ENCODE assay signal across 27 cellular contexts in the genomic region with DNA sequence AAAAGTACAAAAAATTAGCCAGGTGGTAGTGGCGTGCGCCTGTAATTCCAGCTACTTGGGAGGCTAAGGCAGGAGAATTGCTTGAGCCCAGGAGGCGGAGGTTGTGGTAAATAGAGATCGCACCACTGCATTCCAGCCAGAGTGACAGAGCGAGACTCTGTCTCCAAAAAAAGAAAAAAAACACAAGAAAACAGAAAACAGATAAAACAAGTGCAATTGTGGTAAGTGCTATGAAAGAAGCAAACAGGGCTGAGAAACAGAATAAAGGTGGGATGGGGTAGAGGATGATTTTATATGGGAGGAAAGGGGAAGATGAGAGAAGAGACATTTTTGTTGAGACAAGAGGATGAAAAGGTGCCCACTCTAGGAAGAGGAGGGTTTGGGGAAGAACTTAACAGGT.
"Had no signal": no experiment of that assay in that cellular context is flagged by ENCODE, and none has a peak within 500 bp of the region (broad histone marks: within the 10 kb centered on the region; RNA-seq: fewer than 3 reads in every experiment).

No MANE protein-coding gene starts in this region.

- H3K4me3 ChIP-seq: pancreas, psoas muscle, right lobe of liver, sigmoid colon, stomach, thoracic aorta, thyroid gland, tibial nerve, upper lobe of left lung had no signal

- H3K9me3 ChIP-seq: neutrophil, pancreas, psoas muscle, right lobe of liver, sigmoid colon, stomach, thoracic aorta, thyroid gland, tibial nerve, upper lobe of left lung had no signal

- H3K36me3 ChIP-seq: neutrophil, pancreas, right lobe of liver, sigmoid colon, stomach, thoracic aorta, thyroid gland, tibial nerve, upper lobe of left lung had no signal

- H3K36me3 Mint-ChIP-seq: naive thymus-derived CD8-positive, alpha-beta T cell; natural killer cell treated with Interleukin-12 subunit alpha and Interleukin-12 subunit beta and Interleukin-15 and Interleukin-18, amount 100 ng/mL, for 72 hours; stimulated activated effector memory CD8-positive, alpha-beta T cell treated with anti-CD3 and anti-CD28 coated beads, Interleukin-12 subunit alpha, Interleukin-12 subunit beta, amount 100 ng/mL, for 72 hours; stimulated activated naive B cell treated with anti-CD40 and anti-IgM and Interleukin-4, amounts not matched to agents 10 μg/mL and 1 μg/mL and 100 μg/mL, for 72 hours had no signal

- FAIRE-seq: pancreas, small intestine, urothelium cell line had no signal

- H3K27me3 ChIP-seq: pancreas, right lobe of liver, sigmoid colon, thyroid gland, tibial nerve, upper lobe of left lung had no signal

- H3K4me3 Mint-ChIP-seq: naive thymus-derived CD8-positive, alpha-beta T cell; natural killer cell treated with Interleukin-12 subunit alpha and Interleukin-12 subunit beta and Interleukin-15 and Interleukin-18, amount 100 ng/mL, for 72 hours; nephron progenitor cell; neural crest cell; stimulated activated effector memory CD8-positive, alpha-beta T cell treated with anti-CD3 and anti-CD28 coated beads, Interleukin-12 subunit alpha, Interleukin-12 subunit beta, amount 100 ng/mL, for 72 hours; stimulated activated naive B cell treated with anti-CD40 and anti-IgM and Interleukin-4, amounts not matched to agents 10 μg/mL and 1 μg/mL and 100 μg/mL, for 72 hours; stimulated activated naive CD8-positive, alpha-beta T cell treated with anti-CD3 and anti-CD28 coated beads, Interleukin-15, Interleukin-2, amounts not matched to agents 100 ng/mL and 50 ng/mL, for 24 hours had no signal

- DNase-seq: naive thymus-derived CD8-positive, alpha-beta T cell; nephron progenitor cell; nucleus accumbens; pancreas; psoas muscle; right cardiac atrium; sigmoid colon; small intestine; stimulated activated CD4-positive, alpha-beta T cell treated with anti-CD3 and anti-CD28 coated beads, Interleukin-15, amount 100 ng/mL, for 24 hours; stimulated activated CD4-positive, alpha-beta T cell treated with anti-CD3 and anti-CD28 coated beads, Interleukin-2, amount 100 ng/mL, for 24 hours; stimulated activated CD4-positive, alpha-beta T cell treated with anti-CD3 and anti-CD28 coated beads, Interleukin-2, amount 100 ng/mL, for 48 hours; stimulated activated CD4-positive, alpha-beta T cell treated with anti-CD3 and anti-CD28 coated beads, Interleukin-4, amount 100 ng/mL, for 24 hours; stimulated activated naive B cell treated with anti-CD40 and anti-IgM and Interleukin-4, amounts not matched to agents 10 μg/mL and 1 μg/mL and 100 μg/mL, for 72 hours; stimulated activated naive CD4-positive, alpha-beta T cell treated with Interleukin-2 at 50 U/mL for 16 hours; stomach; thyroid gland; trophoblast cell; upper lobe of left lung had no signal

- H3K9me3 Mint-ChIP-seq: natural killer cell treated with Interleukin-12 subunit alpha and Interleukin-12 subunit beta and Interleukin-15 and Interleukin-18, amount 100 ng/mL, for 72 hours; neural crest cell; stimulated activated effector memory CD8-positive, alpha-beta T cell treated with anti-CD3 and anti-CD28 coated beads, Interleukin-12 subunit alpha, Interleukin-12 subunit beta, amount 100 ng/mL, for 72 hours; stimulated activated naive CD8-positive, alpha-beta T cell treated with anti-CD3 and anti-CD28 coated beads, Interleukin-15, Interleukin-2, amounts not matched to agents 100 ng/mL and 50 ng/mL, for 24 hours had no signal

- H3K4me1 ChIP-seq: pancreas, psoas muscle had no signal

- H3K27ac Mint-ChIP-seq: natural killer cell treated with Interleukin-12 subunit alpha and Interleukin-12 subunit beta and Interleukin-15 and Interleukin-18, amount 100 ng/mL, for 72 hours; nephron progenitor cell; stimulated activated effector memory CD8-positive, alpha-beta T cell treated with anti-CD3 and anti-CD28 coated beads, Interleukin-12 subunit alpha, Interleukin-12 subunit beta, amount 100 ng/mL, for 72 hours; stimulated activated naive B cell treated with anti-CD40 and anti-IgM and Interleukin-4, amounts not matched to agents 10 μg/mL and 1 μg/mL and 100 μg/mL, for 72 hours; stimulated activated naive CD8-positive, alpha-beta T cell treated with anti-CD3 and anti-CD28 coated beads, Interleukin-15, Interleukin-2, amounts not matched to agents 100 ng/mL and 50 ng/mL, for 24 hours had no signal

- ATAC-seq: naive thymus-derived CD8-positive, alpha-beta T cell; natural killer cell treated with Interleukin-12 subunit alpha and Interleukin-12 subunit beta and Interleukin-15 and Interleukin-18, amount 100 ng/mL, for 72 hours; pancreas; psoas muscle; right cardiac atrium; right lobe of liver; stimulated activated effector memory CD8-positive, alpha-beta T cell treated with anti-CD3 and anti-CD28 coated beads, Interleukin-12 subunit alpha, Interleukin-12 subunit beta, amount 100 ng/mL, for 72 hours; stimulated activated naive B cell treated with anti-CD40 and anti-IgM and Interleukin-4, amounts not matched to agents 10 μg/mL and 1 μg/mL and 100 μg/mL, for 72 hours had no signal

- H3K27ac ChIP-seq: neutrophil, pancreas, psoas muscle, right lobe of liver, sigmoid colon, stomach, thoracic aorta, thyroid gland, upper lobe of left lung had no signal
